10 cellular contexts compared by ENCODE assay signal in genomic region chr4:121421594-121421993, GRCh38. TPM values are rescaled to one million over a fixed set of nuclear protein-coding genes. Genes with fewer than 3 reads are reported as not detected.
DNase-seq lines count a peak whose midpoint lies in the region; ATAC-seq, FAIRE-seq and TF ChIP-seq lines count a peak whose summit lies in the region.
"Had no signal": no experiment of that assay in that cellular context is flagged by ENCODE, and none has a peak within 500 bp of the region (broad histone marks: within the 10 kb centered on the region; RNA-seq: fewer than 3 reads in every experiment).

No MANE protein-coding gene starts in this region.

- no peak overlapping the region for H3K27ac Mint-ChIP-seq in activated naive CD8-positive, alpha-beta T cell treated with anti-CD3 and anti-CD28 coated beads, Interleukin-2, amount 50 U/mL, for 24 hours
- H3K27ac Mint-ChIP-seq: activated CD4-positive, alpha-beta memory T cell treated with anti-CD3 and anti-CD28 coated beads, Interleukin-2, amount 10 ng/mL, durations not matched to agents 7 days and 5 days had no signal

- H3K4me3 ChIP-seq in heart right ventricle (peak overlapping the region in 7 of 10 donors; percentile 8 to 38 (median 25)), fibroblast of mammary gland (ENCODE audit: control insufficient read depth, low read depth, low read length) (no peak overlapping the region)

- no peaks in the 10 kb centered on the region for H3K4me1 Mint-ChIP-seq in activated naive CD8-positive, alpha-beta T cell treated with anti-CD3 and anti-CD28 coated beads, Interleukin-2, amount 50 U/mL, for 24 hours
- H3K4me1 Mint-ChIP-seq: activated CD4-positive, alpha-beta memory T cell treated with anti-CD3 and anti-CD28 coated beads, Interleukin-2, amount 10 ng/mL, durations not matched to agents 7 days and 5 days had no signal

- ATAC-seq in heart right ventricle (no peak), left cardiac atrium (no peak)
- no peak for ATAC-seq in activated naive CD8-positive, alpha-beta T cell treated with anti-CD3 and anti-CD28 coated beads, Interleukin-2, amount 50 U/mL, for 24 hours

- FAIRE-seq in urothelium cell line (lab: Jason Lieb, UNC), result no peak

- no peaks in the 10 kb centered on the region for H3K27me3 Mint-ChIP-seq in activated naive CD8-positive, alpha-beta T cell treated with anti-CD3 and anti-CD28 coated beads, Interleukin-2, amount 50 U/mL, for 24 hours

- no peaks in the 10 kb centered on the region for H3K9me3 ChIP-seq in heart right ventricle

- H3K4me3 Mint-ChIP-seq in activated naive CD8-positive, alpha-beta T cell treated with anti-CD3 and anti-CD28 coated beads, Interleukin-2, amount 50 U/mL, for 24 hours, result no peak overlapping the region
- H3K4me3 Mint-ChIP-seq: activated CD4-positive, alpha-beta memory T cell treated with anti-CD3 and anti-CD28 coated beads, Interleukin-2, amount 10 ng/mL, durations not matched to agents 7 days and 5 days had no signal

- no peaks in the 10 kb centered on the region for H3K9me3 Mint-ChIP-seq in activated naive CD8-positive, alpha-beta T cell treated with anti-CD3 and anti-CD28 coated beads, Interleukin-2, amount 50 U/mL, for 24 hours
- H3K9me3 Mint-ChIP-seq: activated CD4-positive, alpha-beta memory T cell treated with anti-CD3 and anti-CD28 coated beads, Interleukin-2, amount 10 ng/mL, durations not matched to agents 7 days and 5 days had no signal

- intact Hi-C loops in heart right ventricle (cut with DNase I), result loop anchor here in 9 of 10 donors (1.0 to 10.0 kb wide), 5 partner anchors 47 to 51 kb away; no protein-coding TSS in a partner anchor
- intact Hi-C loops in left cardiac atrium (cut with DNase I), result loop anchor here (2.0 to 5.0 kb wide), 2 partner anchors 49 to 51 kb away; no protein-coding TSS in a partner anchor

- H3K27ac ChIP-seq in heart right ventricle, result no peak overlapping the region

- peak; percentile 21 to 65 (median 46) for TF ChIP-seq CTCF in heart right ventricle (IDR thresholded peaks at IDR 0.05)
- TF ChIP-seq CTCF in fibroblast of mammary gland (conservative IDR thresholded peaks at IDR 0.05; ENCODE audit: control insufficient read depth, insufficient read depth, low read depth, low read length), result peak; percentile 43

- no peaks in the 10 kb centered on the region for H3K36me3 Mint-ChIP-seq in activated naive CD8-positive, alpha-beta T cell treated with anti-CD3 and anti-CD28 coated beads, Interleukin-2, amount 50 U/mL, for 24 hours (ENCODE audit: low read depth)

- H3K36me3 ChIP-seq in heart right ventricle, result no peaks in the 10 kb centered on the region

- no peaks in the 10 kb centered on the region for H3K27me3 ChIP-seq in heart right ventricle

- peaks cover 0 to 11% (median 0%) of the 10 kb centered on the region in 9 donors for H3K4me1 ChIP-seq in heart right ventricle

- DNase-seq in heart right ventricle (no peak), left cardiac atrium (no peak), NCI-H69 (lab: John Stamatoyannopoulos, UW) (peak; percentile 45), fibroblast of mammary gland (ENCODE audit: low read depth) (peak; percentile 12), urothelium cell line (ENCODE audit: low spot score) (peak; percentile 14), hepatic stellate cell (ENCODE audit: low spot score) (no peak)
- DNase-seq in activated CD8-positive, alpha-beta memory T cell treated with anti-CD3 and anti-CD28 coated beads for 24 hours, result no peak
- DNase-seq in activated naive CD8-positive, alpha-beta T cell treated with anti-CD3 and anti-CD28 coated beads, Interleukin-2, amount 50 U/mL, for 24 hours, result no peak
- DNase-seq: activated CD4-positive, alpha-beta memory T cell treated with anti-CD3 and anti-CD28 coated beads, Interleukin-2, amount 10 ng/mL, durations not matched to agents 7 days and 5 days had no signal

- 27 to 40% methylated on average over 4 of the region's 4 CpGs for WGBS in heart right ventricle, 2 donors

RNA-seq across cellular contexts. Expression of gene QRFPR, which starts 40.8 kb away (rescaled TPM):
- total RNA-seq in heart right ventricle, result 1 to 10 TPM in 6 of 10 donors, under 1 TPM in 4; 0.22 to 4.2 (median 2.9) TPM
- polyA plus RNA-seq in heart right ventricle, result 1 to 10 TPM in 1 of 2 donors, under 1 TPM in 1; 0.88 to 1.9 TPM
- total RNA-seq in left cardiac atrium, result under 1 TPM; 0.32 to 0.99 TPM
- total RNA-seq: activated CD4-positive, alpha-beta memory T cell treated with anti-CD3 and anti-CD28 coated beads, Interleukin-2, amount 10 ng/mL, durations not matched to agents 7 days and 5 days; myocyte had no signal

Comparison
In these comparisons a context has a peak if more than half of its experiments do, and no peak if none do; other contexts are left out.
1. DNase-seq: peak in NCI-H69 (single experiment), fibroblast of mammary gland (single experiment) and urothelium cell line (single experiment); none in heart right ventricle (0 of 2), left cardiac atrium (single experiment), activated CD8-positive, alpha-beta memory T cell treated with anti-CD3 and anti-CD28 coated beads for 24 hours (single experiment), activated naive CD8-positive, alpha-beta T cell treated with anti-CD3 and anti-CD28 coated beads, Interleukin-2, amount 50 U/mL, for 24 hours (single experiment) and hepatic stellate cell (single experiment).